8 cellular contexts compared by ENCODE assay signal in the genomic region with DNA sequence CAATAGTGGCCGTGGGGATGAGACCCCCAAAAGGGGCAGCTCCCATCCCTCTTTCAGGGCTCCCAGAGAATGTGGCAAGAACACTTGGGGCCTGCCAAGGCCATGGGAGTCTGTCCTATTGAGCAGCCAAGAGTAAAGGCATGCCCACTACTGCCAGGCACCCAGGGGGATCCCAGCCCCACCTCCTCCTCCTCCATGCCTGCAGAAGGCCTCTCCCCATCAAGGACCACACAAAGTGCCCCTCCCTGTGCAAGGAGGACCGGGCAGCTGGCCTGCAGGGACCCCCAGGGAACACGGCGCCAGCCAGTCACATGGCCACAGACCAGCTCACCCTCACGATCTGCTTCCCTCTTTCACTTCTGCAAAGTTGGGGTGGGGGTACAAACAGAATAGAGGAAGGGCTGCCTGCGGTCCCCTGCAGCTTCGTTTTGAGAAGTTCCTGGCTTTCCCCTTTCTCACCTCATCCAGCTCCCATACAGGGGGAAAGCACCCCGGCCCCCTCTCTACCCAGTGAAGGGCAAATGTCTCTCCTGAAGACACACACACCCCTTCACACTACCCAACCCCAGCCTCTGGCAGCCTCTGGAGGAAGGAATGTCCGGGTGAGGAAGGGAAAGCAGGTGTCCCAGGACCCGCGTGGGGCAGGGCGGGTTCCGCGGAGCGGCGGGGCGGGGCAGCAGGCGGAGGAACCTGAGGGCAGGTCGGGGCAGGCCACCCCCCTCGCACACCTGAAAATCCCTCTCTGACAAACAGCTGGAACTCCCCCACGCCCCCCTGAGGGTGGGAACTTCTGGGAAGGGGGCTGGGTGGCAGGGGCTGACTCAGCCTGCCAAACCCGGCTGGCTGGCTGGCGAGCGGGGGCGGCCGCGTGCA. TPM values are rescaled to one million over a fixed set of nuclear protein-coding genes. Genes with fewer than 3 reads are reported as not detected.
A peak's percentile ranks its signal among the peaks of the same experiment; 100 is the strongest.
DNase-seq lines count a peak whose midpoint lies in the region; ATAC-seq lines count a peak whose summit lies in the region.

No MANE protein-coding gene starts in this region.

- DNase-seq in SJSA1 (ENCODE audit: low read depth in 1 of 2, low spot score in 2 of 2) (peak; percentile 77 to 83), Right ventricle myocardium inferior (ENCODE audit: missing footprints) (peak; percentile 82), pons (ENCODE audit: low spot score) (peak; percentile 80), NCI-H345 (lab: John Stamatoyannopoulos, UW) (no peak)
- DNase-seq in activated naive CD4-positive, alpha-beta T cell treated with Interleukin-2 at 50 U/mL for 16 hours, result peak; percentile 85

- ATAC-seq in GM18868 (IDR thresholded peaks at IDR 0.05; ENCODE audit: unreplicated experiment), result peak; percentile 47
- ATAC-seq in HG03175 (IDR thresholded peaks at IDR 0.05; ENCODE audit: unreplicated experiment), result peak; percentile 32
- ATAC-seq in Right ventricle myocardium inferior, result peak; percentile 1

- WGBS in urinary bladder, result under 1% methylated on average over 27 of the region's 27 CpGs

- H3K36me3 ChIP-seq in SJSA1 (peaks cover 68% of the 10 kb centered on the region), urinary bladder (ENCODE audit: insufficient read depth) (peaks cover 2% of the 10 kb centered on the region)

- H3K9me3 ChIP-seq in SJSA1 (replicated peaks), result no peaks in the 10 kb centered on the region

- H3K4me3 ChIP-seq in SJSA1 (peak overlapping the region; percentile 88), urinary bladder (ENCODE audit: low read depth, low read length) (peak overlapping the region; percentile 83)

- H3K27me3 ChIP-seq in SJSA1 (replicated peaks), result no peaks in the 10 kb centered on the region

- H3K27ac ChIP-seq in SJSA1 (no peak overlapping the region), urinary bladder (ENCODE audit: low read depth) (no peak overlapping the region)

- intact Hi-C loops in Right ventricle myocardium inferior (cut with DNase I), result no loop called here

- peaks cover 54% of the 10 kb centered on the region for H3K4me1 ChIP-seq in SJSA1 (replicated peaks)
- no peaks in the 10 kb centered on the region for H3K4me1 ChIP-seq in urinary bladder (ENCODE audit: insufficient read depth)

RNA-seq across cellular contexts. Expression of gene PPP1R9B, which starts 2.0 kb away (rescaled TPM):
- 69.4 and 70.1 TPM in 2 replicates for total RNA-seq in SJSA1 (2014; rRNA removed; shearing (Covaris generic))
- 38.4 TPM for total RNA-seq in Right ventricle myocardium inferior
- 16.6 TPM for total RNA-seq in urinary bladder
- polyA plus RNA-seq in urinary bladder, result 29.6 TPM

RNA-seq across cellular contexts. Expression of gene SGCA, which starts 17.3 kb away (rescaled TPM):
- 2.4 TPM in 1 of 2 replicates, not detected in the other for total RNA-seq in SJSA1 (2014; rRNA removed; shearing (Covaris generic))
- total RNA-seq in Right ventricle myocardium inferior (151 TPM), urinary bladder (15.4 TPM)
- 89.1 TPM for polyA plus RNA-seq in urinary bladder

RNA-seq across cellular contexts. Expression of gene SAMD14, which starts 18.5 kb away (rescaled TPM):
- 0.11 TPM in 1 of 2 replicates, not detected in the other for total RNA-seq in SJSA1 (2014; rRNA removed; shearing (Covaris generic))
- total RNA-seq in Right ventricle myocardium inferior (1.7 TPM), urinary bladder (2.2 TPM)
- 3.7 TPM for polyA plus RNA-seq in urinary bladder

RNA-seq across cellular contexts. Expression of gene COL1A1, which starts 53.0 kb away (rescaled TPM):
- 957 and 2,133 TPM in 2 replicates for total RNA-seq in SJSA1 (2014; rRNA removed; shearing (Covaris generic))
- 28.2 TPM for total RNA-seq in Right ventricle myocardium inferior
- 5,262 TPM for total RNA-seq in urinary bladder
- polyA plus RNA-seq in urinary bladder, result 802 TPM

RNA-seq across cellular contexts. Expression of gene PDK2, which starts 53.3 kb away (rescaled TPM):
- total RNA-seq in SJSA1 (2014; rRNA removed; shearing (Covaris generic)), result 22.2 and 25.3 TPM in 2 replicates
- total RNA-seq in Right ventricle myocardium inferior (260 TPM), urinary bladder (15.9 TPM)
- 55.0 TPM for polyA plus RNA-seq in urinary bladder
